Comparison of ENCODE assay signal across 11 cellular contexts in the genomic region with DNA sequence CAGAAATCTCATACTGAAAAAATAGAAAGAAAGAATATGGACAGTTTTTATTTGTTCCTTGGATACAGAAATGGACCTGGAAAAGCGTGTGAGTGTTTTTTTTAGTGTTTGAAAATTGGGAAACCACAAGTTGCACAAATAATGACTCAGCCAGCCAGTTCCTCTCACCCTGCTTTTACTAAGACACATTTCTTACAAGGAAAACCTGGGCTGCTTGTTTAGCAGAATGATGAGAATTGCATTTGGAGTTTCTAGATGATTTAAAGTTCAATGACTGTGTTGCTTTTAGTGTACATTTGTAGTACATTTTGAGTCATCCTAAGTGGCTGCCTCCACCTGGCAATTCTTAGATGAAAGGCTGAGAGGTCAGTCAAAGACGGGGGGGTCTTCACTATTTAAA.
DNase-seq lines count a peak whose midpoint lies in the region; ATAC-seq, FAIRE-seq and TF ChIP-seq lines count a peak whose summit lies in the region.
"Had no signal": no experiment of that assay in that cellular context is flagged by ENCODE, and none has a peak within 500 bp of the region (broad histone marks: within the 10 kb centered on the region; RNA-seq: fewer than 3 reads in every experiment).

No MANE protein-coding gene starts in this region.

- no peak overlapping the region for H3K9ac ChIP-seq in astrocyte (ENCODE audit: low read length)

- H3K36me3 Mint-ChIP-seq in astrocyte (ENCODE audit: low read depth, unreplicated experiment), result no peaks in the 10 kb centered on the region
- H3K36me3 Mint-ChIP-seq: memory B cell had no signal

- H3K4me3 Mint-ChIP-seq in astrocyte (ENCODE audit: unreplicated experiment), result no peak overlapping the region
- H3K4me3 Mint-ChIP-seq: memory B cell; T-helper 2 cell treated with Interferon-gamma antibody and Interleukin-4, amounts not matched to agents 5 μg/mL and 100 μg/mL, for 36 hours had no signal

- no peak overlapping the region for H2AFZ ChIP-seq in astrocyte (ENCODE audit: low read depth, low read length)

- H3K27me3 ChIP-seq in astrocyte (ENCODE audit: insufficient read depth, low read length) (no peaks in the 10 kb centered on the region), lung (ENCODE audit: control insufficient read depth, insufficient read depth) (no peaks in the 10 kb centered on the region), dorsolateral prefrontal cortex (no peaks in the 10 kb centered on the region)

- intact Hi-C loops in dorsolateral prefrontal cortex (cut with DNase I) (no loop called here), Right ventricle myocardium superior (cut with DNase I) (no loop called here)

- ATAC-seq in HG03520 (IDR thresholded peaks at IDR 0.05; ENCODE audit: unreplicated experiment) (peak; percentile 46), lung (ENCODE audit: insufficient read depth, low FRiP score) (peak; percentile 61), HG03571 (IDR thresholded peaks at IDR 0.05; ENCODE audit: unreplicated experiment) (no peak), Right ventricle myocardium superior (ENCODE audit: poor library complexity) (no peak)

- DNase-seq in DMS53 treated with DMSO at 0.1 percent for 48 hours (lab: John Stamatoyannopoulos, UW; ENCODE audit: unreplicated experiment) (peak; percentile 36), astrocyte (ENCODE audit: low read depth) (peak; percentile 35), lung (ENCODE audit: low spot score) (no peak), NCI-H146 (lab: John Stamatoyannopoulos, UW) (no peak), dorsolateral prefrontal cortex (no peak), Right ventricle myocardium superior (no peak)
- DNase-seq: NCI-H2081 had no signal

- H3K27ac ChIP-seq in astrocyte (ENCODE audit: low read depth, low read length) (no peak overlapping the region), lung (ENCODE audit: low read depth in 1 of 2, low read length in 1 of 2) (no peak overlapping the region), dorsolateral prefrontal cortex (no peak overlapping the region)

- H4K20me1 ChIP-seq in astrocyte (ENCODE audit: insufficient read depth, low read length), result no peaks in the 10 kb centered on the region

- 22 to 34% methylated on average over 2 of the region's 2 CpGs for WGBS in lung, 2 donors

- H3K4me1 ChIP-seq in astrocyte (ENCODE audit: insufficient read depth, low read length), result peaks cover 5% of the 10 kb centered on the region
- H3K4me1 ChIP-seq in lung (ENCODE audit: control insufficient read depth in 2 of 2, insufficient read depth in 2 of 2, low read length in 2 of 2), result no peaks in the 10 kb centered on the region

- H3K27me3 Mint-ChIP-seq in astrocyte (ENCODE audit: low read depth, unreplicated experiment), result peaks cover 4% of the 10 kb centered on the region
- H3K27me3 Mint-ChIP-seq: memory B cell had no signal

- peak overlapping the region; percentile 12 for H3K4me2 ChIP-seq in astrocyte (ENCODE audit: low read length)

- FAIRE-seq in astrocyte (lab: Jason Lieb, UNC), result no peak

- H3K4me3 ChIP-seq in astrocyte (ENCODE audit: insufficient read depth, low read depth, low read length) (no peak overlapping the region), lung (no peak overlapping the region), dorsolateral prefrontal cortex (no peak overlapping the region)

- H3K9me3 Mint-ChIP-seq in astrocyte (ENCODE audit: unreplicated experiment), result peaks cover 16% of the 10 kb centered on the region
- H3K9me3 Mint-ChIP-seq: memory B cell; T-helper 2 cell treated with Interferon-gamma antibody and Interleukin-4, amounts not matched to agents 5 μg/mL and 100 μg/mL, for 36 hours had no signal

- peak overlapping the region; percentile 77 for H3K27ac Mint-ChIP-seq in astrocyte (ENCODE audit: unreplicated experiment)
- H3K27ac Mint-ChIP-seq: memory B cell; T-helper 2 cell treated with Interferon-gamma antibody and Interleukin-4, amounts not matched to agents 5 μg/mL and 100 μg/mL, for 36 hours had no signal

- TF ChIP-seq CTCF in astrocyte (IDR thresholded peaks at IDR 0.05; ENCODE audit: insufficient read depth, low read depth, low read length) (no peak), lung (IDR thresholded peaks at IDR 0.05; ENCODE audit: control extremely low read depth, extremely low read depth) (no peak), dorsolateral prefrontal cortex (IDR thresholded peaks at IDR 0.05 in 54 of 56, conservative IDR thresholded peaks at IDR 0.05 in 2 of 56; ENCODE audit: low read depth in 1 of 56, partially characterized antibody in 56 of 56) (no peak)

- H3K79me2 ChIP-seq in astrocyte (ENCODE audit: insufficient read depth, low read length), result no peaks in the 10 kb centered on the region

- peaks cover 5% of the 10 kb centered on the region for H3K9me3 ChIP-seq in astrocyte (ENCODE audit: insufficient read depth, low read depth, low read length)
- peaks cover 0 to 7% of the 10 kb centered on the region in 2 donors for H3K9me3 ChIP-seq in lung (ENCODE audit: control insufficient read depth in 2 of 2, insufficient read depth in 1 of 2, low read length in 1 of 2)

- no peaks in the 10 kb centered on the region for H3K36me3 ChIP-seq in astrocyte (ENCODE audit: insufficient read depth, low read length)
- no peaks in the 10 kb centered on the region for H3K36me3 ChIP-seq in lung (ENCODE audit: control insufficient read depth in 2 of 2, insufficient read depth in 2 of 2, low read length in 2 of 2)

- H3K4me1 Mint-ChIP-seq in astrocyte (ENCODE audit: low read depth, unreplicated experiment), result peaks cover 11% of the 10 kb centered on the region
- H3K4me1 Mint-ChIP-seq: memory B cell had no signal

Comparison
In these comparisons a context has a peak if more than half of its experiments do, and no peak if none do; other contexts are left out.
1. DNase-seq: peak in DMS53 treated with DMSO at 0.1 percent for 48 hours (single experiment) and astrocyte (single experiment); none in lung (single experiment), NCI-H146 (single experiment), dorsolateral prefrontal cortex (0 of 10) and Right ventricle myocardium superior (single experiment).
2. ATAC-seq: peak in HG03520 (single experiment) and lung (single experiment); none in HG03571 (single experiment) and Right ventricle myocardium superior (single experiment).